ENCODE assay signal across 8 cellular contexts in genomic region chr2:45964226-45964841, GRCh38.
DNase-seq lines count a peak whose midpoint lies in the region; ATAC-seq and TF ChIP-seq lines count a peak whose summit lies in the region.

No MANE protein-coding gene starts in this region.

- 19% methylated on average over 5 of the region's 6 CpGs for WGBS in right lobe of liver (ENCODE audit: insufficient coverage, low coverage, low lambda C conversion rate, missing lambda C conversion rate)

- H3K36me3 ChIP-seq in right lobe of liver, result no peaks in the 10 kb centered on the region
- no peaks in the 10 kb centered on the region for H3K36me3 ChIP-seq in H7 (replicated peaks; ENCODE audit: control insufficient read depth, insufficient read depth, low read length)

- peaks cover 42% of the 10 kb centered on the region for H3K4me1 Mint-ChIP-seq in MCF 10A (ENCODE audit: insufficient read depth, unreplicated experiment)

- H3K27me3 Mint-ChIP-seq in MCF 10A (ENCODE audit: insufficient read depth, unreplicated experiment), result no peaks in the 10 kb centered on the region

- H3K4me3 ChIP-seq in right lobe of liver, result no peak overlapping the region
- no peak overlapping the region for H3K4me3 ChIP-seq in H7 (ENCODE audit: insufficient read depth, low read depth, low read length)

- TF ChIP-seq CTCF in MCF 10A (IDR thresholded peaks at IDR 0.05; ENCODE audit: unreplicated experiment), result no peak
- no peak for TF ChIP-seq CTCF in right lobe of liver (IDR thresholded peaks at IDR 0.05)

- H3K9me3 ChIP-seq in right lobe of liver, result no peaks in the 10 kb centered on the region

- H3K27ac ChIP-seq in right lobe of liver, result no peak overlapping the region

- H3K9me3 Mint-ChIP-seq in MCF 10A (ENCODE audit: unreplicated experiment), result no peaks in the 10 kb centered on the region

- peak; percentile 18 for TF ChIP-seq POLR2A in right lobe of liver (IDR thresholded peaks at IDR 0.05)

- peak; percentile 12 to 64 (median 40) for ATAC-seq in right lobe of liver
- no peak for ATAC-seq in GM19467 (IDR thresholded peaks at IDR 0.05; ENCODE audit: unreplicated experiment)
- no peak for ATAC-seq in GM19328 (IDR thresholded peaks at IDR 0.05; ENCODE audit: unreplicated experiment)

- H3K27ac Mint-ChIP-seq in MCF 10A (ENCODE audit: low read depth, unreplicated experiment), result peak overlapping the region; percentile 84

- intact Hi-C loops in MCF 10A (cut with micrococcal nuclease), result loop anchor here (1.0 kb wide), 2 partner anchors 26 to 28 kb away; no protein-coding TSS in a partner anchor
- intact Hi-C loops in right lobe of liver (cut with DNase I), result no loop called here

- CTCF ChIA-PET in MCF 10A (lab: Yijun Ruan, JAX), result interaction anchor here (0.6 to 3.7 kb wide), 8 partner anchors 11 to 830 kb away, joined by 3 to 16 read pairs (median 3); partner anchors contain the start of gene SRBD1

- peaks cover 0 to 18% (median 7%) of the 10 kb centered on the region in 4 donors for H3K4me1 ChIP-seq in right lobe of liver

- DNase-seq in COLO829 (ENCODE audit: low spot score), result peak; percentile 61
- peak; percentile 65 for DNase-seq in NCI-H1092 (lab: John Stamatoyannopoulos, UW)
- DNase-seq in MCF 10A (ENCODE audit: unreplicated experiment), result peak; percentile 100
- peak; percentile 64 to 88 (median 70) for DNase-seq in right lobe of liver
- DNase-seq in hippocampal formation (lab: John Stamatoyannopoulos, UW), result no peak
- no peak for DNase-seq in H7

- H3K4me3 Mint-ChIP-seq in MCF 10A (ENCODE audit: unreplicated experiment), result no peak overlapping the region

- BruUV-seq in MCF 10A (replicated peaks; lab: Mats Ljungman, UMichigan), result TSS peak; percentile 21

- H3K27me3 ChIP-seq in right lobe of liver (no peaks in the 10 kb centered on the region), H7 (ENCODE audit: control insufficient read depth, insufficient read depth, low read length) (no peaks in the 10 kb centered on the region)

- POLR2A ChIA-PET in MCF 10A (lab: Yijun Ruan, JAX), result interaction anchor here (0.7 to 4.3 kb wide), 19 partner anchors 9 to 1796 kb away, joined by 3 to 36 read pairs (median 4); partner anchors contain the start of genes EPAS1, PPM1B and SRBD1

- no peaks in the 10 kb centered on the region for H3K36me3 Mint-ChIP-seq in MCF 10A (ENCODE audit: insufficient read depth, unreplicated experiment)

Comparison
In these comparisons a context has a peak if more than half of its experiments do, and no peak if none do; other contexts are left out.
1. DNase-seq: peak in COLO829 (single experiment), NCI-H1092 (single experiment), MCF 10A (single experiment) and right lobe of liver (3 of 3); none in hippocampal formation (0 of 2) and H7 (single experiment).
2. ATAC-seq: peak in right lobe of liver (4 of 4); none in GM19467 (single experiment) and GM19328 (single experiment).